ENCODE assay signal across 22 cellular contexts in the genomic region with DNA sequence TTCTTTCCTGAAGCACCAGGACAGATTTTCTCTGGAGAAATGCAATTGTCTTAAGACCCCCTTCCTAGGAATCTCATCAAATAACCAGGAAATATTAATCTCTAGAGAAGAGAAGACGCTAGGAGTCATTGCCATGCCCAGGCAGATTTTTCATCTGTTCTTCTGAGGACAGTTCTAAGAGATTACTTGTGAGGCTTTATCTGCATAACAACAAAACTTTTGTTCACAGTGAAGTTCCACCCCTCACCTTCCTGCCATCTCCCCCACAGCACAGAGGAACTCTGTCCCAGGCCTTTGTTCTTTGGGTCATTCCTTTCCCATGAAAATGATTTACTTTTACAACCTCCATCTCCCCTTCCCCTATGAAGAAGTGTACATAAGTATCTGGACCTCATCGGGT.
"Had no signal": no experiment of that assay in that cellular context is flagged by ENCODE, and none has a peak within 500 bp of the region (broad histone marks: within the 10 kb centered on the region; RNA-seq: fewer than 3 reads in every experiment).

No MANE protein-coding gene starts in this region.

- H3K4me3 Mint-ChIP-seq: activated CD8-positive, alpha-beta memory T cell treated with anti-CD3 and anti-CD28 coated beads, Interleukin-2, amount 10 ng/mL, durations not matched to agents 7 days and 5 days; activated CD8-positive, alpha-beta T cell treated with anti-CD3 and anti-CD28 coated beads, Interleukin-2, amount 10 ng/mL, durations not matched to agents 7 days and 5 days; activated naive CD8-positive, alpha-beta T cell treated with anti-CD3 and anti-CD28 coated beads, Interleukin-2, amount 50 U/mL, for 24 hours; activated T-cell treated with anti-CD3 and anti-CD28 coated beads, Interleukin-2, amount 50 U/mL, for 24 hours; T-helper 1 cell treated with Interleukin-12 subunit alpha and Interleukin-12 subunit beta and Interleukin-4 antibody, amounts not matched to agents 30 μg/mL and 1 μg/mL, for 36 hours had no signal

- H3K4me2 ChIP-seq: PC-9 had no signal

- H2AFZ ChIP-seq: PC-9 had no signal

- H3K4me1 ChIP-seq: ascending aorta had no signal

- H3K36me3 ChIP-seq: ascending aorta, brain microvascular endothelial cell, cardiac muscle cell had no signal

- ATAC-seq: activated CD8-positive, alpha-beta memory T cell treated with anti-CD3 and anti-CD28 coated beads, Interleukin-2, amount 10 ng/mL, durations not matched to agents 7 days and 5 days; activated CD8-positive, alpha-beta T cell treated with anti-CD3 and anti-CD28 coated beads, Interleukin-2, amount 10 ng/mL, durations not matched to agents 7 days and 5 days; activated naive CD4-positive, alpha-beta T cell treated with anti-CD3 and anti-CD28 coated beads, Interleukin-2, amount 50 U/mL, for 72 hours; activated naive CD8-positive, alpha-beta T cell treated with anti-CD3 and anti-CD28 coated beads, Interleukin-2, amount 50 U/mL, for 24 hours had no signal

- H3K27ac Mint-ChIP-seq: activated CD8-positive, alpha-beta memory T cell treated with anti-CD3 and anti-CD28 coated beads, Interleukin-2, amount 10 ng/mL, durations not matched to agents 7 days and 5 days; activated CD8-positive, alpha-beta T cell treated with anti-CD3 and anti-CD28 coated beads, Interleukin-2, amount 10 ng/mL, durations not matched to agents 7 days and 5 days; activated naive CD4-positive, alpha-beta T cell treated with anti-CD3 and anti-CD28 coated beads, Interleukin-2, amount 50 U/mL, for 72 hours; activated naive CD8-positive, alpha-beta T cell treated with anti-CD3 and anti-CD28 coated beads, Interleukin-2, amount 50 U/mL, for 24 hours; activated T-cell treated with anti-CD3 and anti-CD28 coated beads, Interleukin-2, amount 50 U/mL, for 24 hours; T-helper 1 cell treated with Interleukin-12 subunit alpha and Interleukin-12 subunit beta and Interleukin-4 antibody, amounts not matched to agents 30 μg/mL and 1 μg/mL, for 36 hours had no signal

- DNase-seq: activated CD4-positive, CD25-positive, alpha-beta regulatory T cell; activated CD8-positive, alpha-beta memory T cell treated with anti-CD3 and anti-CD28 coated beads, Interleukin-2, amount 10 ng/mL, durations not matched to agents 7 days and 5 days; activated CD8-positive, alpha-beta T cell treated with anti-CD3 and anti-CD28 coated beads, Interleukin-2, amount 10 ng/mL, durations not matched to agents 7 days and 5 days; activated effector memory CD4-positive, alpha-beta T cell treated with anti-CD3 and anti-CD28 coated beads, Interleukin-2, amount 50 U/mL, for 16 hours; activated naive CD4-positive, alpha-beta T cell treated with Interleukin-2 at 50 U/mL for 16 hours; activated naive CD8-positive, alpha-beta T cell treated with anti-CD3 and anti-CD28 coated beads, Interleukin-2, amount 50 U/mL, for 24 hours; activated T-cell treated with anti-CD3 and anti-CD28 coated beads, Interleukin-2, amount 50 U/mL, for 24 hours; amniotic stem cell; brain microvascular endothelial cell; KG1; NCI-H1048; NCI-H1417 treated with DMSO at 0.1 percent for 48 hours; NCI-H1694; NCI-H2029; NCI-H345; NCI-H510A; PC-9; SHP77 treated with DMSO at 0.1 percent for 48 hours had no signal

- H3K27me3 Mint-ChIP-seq: activated CD8-positive, alpha-beta memory T cell treated with anti-CD3 and anti-CD28 coated beads, Interleukin-2, amount 10 ng/mL, durations not matched to agents 7 days and 5 days; activated naive CD8-positive, alpha-beta T cell treated with anti-CD3 and anti-CD28 coated beads, Interleukin-2, amount 50 U/mL, for 24 hours had no signal

- H3K36me3 Mint-ChIP-seq: activated CD8-positive, alpha-beta memory T cell treated with anti-CD3 and anti-CD28 coated beads, Interleukin-2, amount 10 ng/mL, durations not matched to agents 7 days and 5 days had no signal

- H3K27ac ChIP-seq: ascending aorta, brain microvascular endothelial cell, cardiac muscle cell, PC-9 had no signal

- H3K4me1 Mint-ChIP-seq: activated CD8-positive, alpha-beta memory T cell treated with anti-CD3 and anti-CD28 coated beads, Interleukin-2, amount 10 ng/mL, durations not matched to agents 7 days and 5 days; activated naive CD8-positive, alpha-beta T cell treated with anti-CD3 and anti-CD28 coated beads, Interleukin-2, amount 50 U/mL, for 24 hours had no signal

- H3K4me3 ChIP-seq: ascending aorta, cardiac muscle cell, PC-9 had no signal

- H3K27me3 ChIP-seq: ascending aorta, brain microvascular endothelial cell, cardiac muscle cell had no signal
